ENCODE assay signal across 14 cellular contexts in genomic region chr4:147586637-147587036, GRCh38. TPM values are rescaled to one million over a fixed set of nuclear protein-coding genes. Genes with fewer than 3 reads are reported as not detected.
DNase-seq lines count a peak whose midpoint lies in the region; ATAC-seq and TF ChIP-seq lines count a peak whose summit lies in the region.
"Had no signal": no experiment of that assay in that cellular context is flagged by ENCODE, and none has a peak within 500 bp of the region (broad histone marks: within the 10 kb centered on the region; RNA-seq: fewer than 3 reads in every experiment).

No MANE protein-coding gene starts in this region.

- peaks cover 17% of the 10 kb centered on the region for H3K4me1 Mint-ChIP-seq in neural progenitor cell

- H3K79me2 ChIP-seq in PC-3 (ENCODE audit: low read length) (no peaks in the 10 kb centered on the region), neural progenitor cell (ENCODE audit: low read depth) (no peaks in the 10 kb centered on the region)

- no peak for TF ChIP-seq POLR2A in body of pancreas (IDR thresholded peaks at IDR 0.05)

- peak in 1 of 61 donors; percentile 51 for DNase-seq in caudate nucleus (lab: John Stamatoyannopoulos, UW)
- no peak for DNase-seq in T-helper 9 cell
- DNase-seq in PC-3 = no peak
- no peak for DNase-seq in body of pancreas
- DNase-seq in neural progenitor cell (ENCODE audit: low spot score) = no peak
- DNase-seq: brain microvascular endothelial cell, erythroblast, NCI-H2081 had no signal

- H3K27ac Mint-ChIP-seq in neural progenitor cell = no peak overlapping the region
- H3K27ac Mint-ChIP-seq: GM23338 had no signal

- H2AFZ ChIP-seq in PC-3 (ENCODE audit: low read length) (no peak overlapping the region), neural progenitor cell (replicated peaks) (no peak overlapping the region)
- H2AFZ ChIP-seq: GM23338 had no signal

- no TSS peak for BruUV-seq in PC-3 (replicated peaks; lab: Mats Ljungman, UMichigan)

- no peak overlapping the region for H3K4me3 Mint-ChIP-seq in neural progenitor cell
- H3K4me3 Mint-ChIP-seq: GM23338 had no signal

- H3K4me3 ChIP-seq in PC-3 (ENCODE audit: low read length) (no peak overlapping the region), body of pancreas (no peak overlapping the region), neural progenitor cell (no peak overlapping the region)
- H3K4me3 ChIP-seq: GM23338, skin epidermis had no signal

- H3K4me1 ChIP-seq in PC-3 (ENCODE audit: insufficient read depth, low read length) (peaks cover 29% of the 10 kb centered on the region), body of pancreas (peaks cover 3% of the 10 kb centered on the region), neural progenitor cell (peaks cover 16% of the 10 kb centered on the region)

- no peaks in the 10 kb centered on the region for H4K20me1 ChIP-seq in PC-3 (ENCODE audit: low read length)
- H4K20me1 ChIP-seq in neural progenitor cell (ENCODE audit: low read depth) = no peaks in the 10 kb centered on the region

- H3K9ac ChIP-seq in PC-3 (ENCODE audit: low read length) (no peak overlapping the region), neural progenitor cell (no peak overlapping the region)

- WGBS in body of pancreas, 2 donors = 67 to 77% methylated on average over 4 of the region's 4 CpGs

- peaks cover 6% of the 10 kb centered on the region for H3K9me3 Mint-ChIP-seq in neural progenitor cell

- ATAC-seq in GM18502 (IDR thresholded peaks at IDR 0.05; ENCODE audit: poor library complexity, unreplicated experiment) = peak; percentile 88
- ATAC-seq in GM21390 (IDR thresholded peaks at IDR 0.05; ENCODE audit: unreplicated experiment) = peak; percentile 83
- ATAC-seq in HG03060 (IDR thresholded peaks at IDR 0.05; ENCODE audit: low read depth, unreplicated experiment) = peak; percentile 90
- ATAC-seq in PC-3 = no peak
- ATAC-seq in body of pancreas = no peak
- ATAC-seq: GM23338, Panc1 had no signal

- no peaks in the 10 kb centered on the region for H3K9me3 ChIP-seq in PC-3 (ENCODE audit: low read length)
- H3K9me3 ChIP-seq in body of pancreas = no peaks in the 10 kb centered on the region
- H3K9me3 ChIP-seq in neural progenitor cell (ENCODE audit: low read depth) = no peaks in the 10 kb centered on the region

- TF ChIP-seq CTCF in PC-3 (conservative IDR thresholded peaks at IDR 0.05; ENCODE audit: low read depth, low read length) (no peak), body of pancreas (IDR thresholded peaks at IDR 0.05) (no peak), neural progenitor cell (IDR thresholded peaks at IDR 0.05) (no peak)

- H3K36me3 Mint-ChIP-seq in neural progenitor cell = no peaks in the 10 kb centered on the region

- no peaks in the 10 kb centered on the region for H3K27me3 Mint-ChIP-seq in neural progenitor cell (ENCODE audit: insufficient read depth, low read depth)

- H3F3A ChIP-seq in PC-3 (ENCODE audit: low read length, unreplicated experiment) (peaks cover 4% of the 10 kb centered on the region), neural progenitor cell (ENCODE audit: low read depth) (peaks cover 3% of the 10 kb centered on the region)

- H3K27me3 ChIP-seq in PC-3 (ENCODE audit: low read length) = no peaks in the 10 kb centered on the region
- no peaks in the 10 kb centered on the region for H3K27me3 ChIP-seq in body of pancreas
- H3K27me3 ChIP-seq in neural progenitor cell = no peaks in the 10 kb centered on the region
- H3K27me3 ChIP-seq: brain microvascular endothelial cell had no signal

- CTCF ChIA-PET in PC-3 (lab: Charles Lee) = no interaction called here

- H3K27ac ChIP-seq in caudate nucleus (ENCODE audit: low read depth, low read length) (peak overlapping the region; percentile 81), PC-3 (ENCODE audit: low read length) (no peak overlapping the region), body of pancreas (no peak overlapping the region), neural progenitor cell (no peak overlapping the region)
- H3K27ac ChIP-seq: brain microvascular endothelial cell had no signal

- intact Hi-C loops in PC-3 (cut with micrococcal nuclease) = loop anchor here (10.0 kb wide), 1 partner anchor 252 kb away; no protein-coding TSS in a partner anchor
- intact Hi-C loops in body of pancreas (cut with DNase I) = no loop called here

- POLR2A ChIA-PET in PC-3 (lab: Charles Lee; ENCODE audit: unreplicated experiment) = no interaction called here

- H3K4me2 ChIP-seq in PC-3 (ENCODE audit: low read length) = no peak overlapping the region
- no peak overlapping the region for H3K4me2 ChIP-seq in neural progenitor cell
- H3K4me2 ChIP-seq: GM23338 had no signal

- H3K9me2 ChIP-seq in PC-3 (replicated peaks; ENCODE audit: low read length) = no peaks in the 10 kb centered on the region

- no peaks in the 10 kb centered on the region for H3K36me3 ChIP-seq in PC-3 (ENCODE audit: low read depth, low read length)
- no peaks in the 10 kb centered on the region for H3K36me3 ChIP-seq in body of pancreas (replicated peaks in 1 of 2; ENCODE audit: insufficient read depth in 1 of 2, low read depth in 2 of 2)
- H3K36me3 ChIP-seq in neural progenitor cell = no peaks in the 10 kb centered on the region
- H3K36me3 ChIP-seq: brain microvascular endothelial cell had no signal

RNA-seq across cellular contexts. Expression of gene TMEM184C, which starts 30.6 kb away (rescaled TPM):
- total RNA-seq in PC-3 (2014; rRNA removed) = 17.5 and 19.8 TPM in 2 replicates
- total RNA-seq in body of pancreas = 10 to 100 TPM; 15.8 to 20.8 TPM
- total RNA-seq in neural progenitor cell (ENCODE audit: low replicate concordance) = 28.8 and 35.7 TPM in 2 replicates

Comparison
In these comparisons a context has a peak if more than half of its experiments do, and no peak if none do; other contexts are left out.
1. ATAC-seq: peak in GM18502 (single experiment), GM21390 (single experiment) and HG03060 (single experiment); none in PC-3 (single experiment) and body of pancreas (single experiment).